8 cellular contexts compared by ENCODE assay signal in the genomic region with DNA sequence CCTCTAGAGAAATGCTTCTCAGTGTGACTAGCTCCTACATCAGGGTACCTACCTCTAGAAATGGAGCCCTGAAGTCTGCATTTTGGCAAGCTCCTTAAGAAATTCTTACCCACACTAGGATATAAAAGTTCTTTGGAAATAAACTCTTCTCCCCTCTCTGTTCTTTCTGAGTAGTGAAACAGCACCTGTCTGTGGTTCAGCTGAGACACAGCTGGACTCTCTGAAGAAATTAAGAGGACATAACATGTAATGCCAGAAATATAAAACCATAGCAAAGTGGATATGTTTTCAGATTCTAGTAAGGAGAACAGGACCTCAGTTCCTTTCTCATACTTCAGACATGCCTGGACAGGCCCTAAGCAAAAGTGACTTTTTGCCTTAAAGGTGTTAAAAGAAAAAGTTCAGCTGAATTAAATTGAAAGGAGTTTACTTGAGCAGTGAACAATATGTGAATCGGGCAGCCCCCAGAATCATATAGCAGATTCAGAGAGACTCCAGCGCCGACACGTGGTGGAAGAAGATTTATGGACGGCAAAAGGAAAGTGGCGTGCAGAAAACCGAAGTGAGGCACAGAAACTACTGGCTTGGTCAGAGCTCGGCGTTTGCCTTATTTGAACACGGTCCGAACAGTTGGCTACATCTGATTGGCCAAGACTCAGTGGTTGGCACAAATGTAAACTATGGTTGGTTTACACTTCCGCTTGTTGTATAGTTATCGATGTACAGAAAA.
A peak's percentile ranks its signal among the peaks of the same experiment; 100 is the strongest.
DNase-seq lines count a peak whose midpoint lies in the region; ATAC-seq and TF ChIP-seq lines count a peak whose summit lies in the region.

No MANE protein-coding gene starts in this region.

- peaks cover 12% of the 10 kb centered on the region for H3K4me1 Mint-ChIP-seq in activated naive CD8-positive, alpha-beta T cell treated with anti-CD3 and anti-CD28 coated beads, Interleukin-2, amount 10 ng/mL, durations not matched to agents 7 days and 5 days

- H3K4me3 ChIP-seq in MM.1S (ENCODE audit: low read length) (peak overlapping the region; percentile 48), prostate gland (no peak overlapping the region), tibial nerve (no peak overlapping the region)

- peak overlapping the region; percentile 37 for H2AFZ ChIP-seq in MM.1S (ENCODE audit: low read length)

- H3K36me3 Mint-ChIP-seq in activated naive CD8-positive, alpha-beta T cell treated with anti-CD3 and anti-CD28 coated beads, Interleukin-2, amount 10 ng/mL, durations not matched to agents 7 days and 5 days = no peaks in the 10 kb centered on the region

- no peak overlapping the region for H3K4me3 Mint-ChIP-seq in activated naive CD8-positive, alpha-beta T cell treated with anti-CD3 and anti-CD28 coated beads, Interleukin-2, amount 10 ng/mL, durations not matched to agents 7 days and 5 days

- no peak overlapping the region for H3K27ac Mint-ChIP-seq in activated naive CD8-positive, alpha-beta T cell treated with anti-CD3 and anti-CD28 coated beads, Interleukin-2, amount 10 ng/mL, durations not matched to agents 7 days and 5 days

- intact Hi-C loops in prostate gland (cut with DNase I) = loop anchor here (5.0 to 10.0 kb wide), 2 partner anchors 245 to 367 kb away; partner anchors contain the start of gene PIP5K1B

- TF ChIP-seq CTCF in GM12873 (IDR thresholded peaks at IDR 0.05; ENCODE audit: insufficient read depth, low read depth, low read length, missing control alignments) = peak; percentile 37
- peak; percentile 56 for TF ChIP-seq CTCF in MM.1S (IDR thresholded peaks at IDR 0.05; ENCODE audit: low read length)
- TF ChIP-seq CTCF in prostate gland (IDR thresholded peaks at IDR 0.05) = peak in 3 of 4 experiments; percentile 22 to 58 (median 49)
- no peak for TF ChIP-seq CTCF in tibial nerve (IDR thresholded peaks at IDR 0.05)

- H3K36me3 ChIP-seq in MM.1S (replicated peaks; ENCODE audit: insufficient read depth, low read length) (no peaks in the 10 kb centered on the region), prostate gland (no peaks in the 10 kb centered on the region), tibial nerve (no peaks in the 10 kb centered on the region)

- H3F3A ChIP-seq in MM.1S (ENCODE audit: insufficient read depth, low read length) = peaks cover 7% of the 10 kb centered on the region; the same call in 1 of the 2 replicates

- no peak for TF ChIP-seq POLR2A in prostate gland (IDR thresholded peaks at IDR 0.05)
- TF ChIP-seq POLR2A in tibial nerve (IDR thresholded peaks at IDR 0.05) = no peak

- no peaks in the 10 kb centered on the region for H3K9me3 ChIP-seq in MM.1S (replicated peaks; ENCODE audit: insufficient read depth, low read length)
- no peaks in the 10 kb centered on the region for H3K9me3 ChIP-seq in prostate gland
- H3K9me3 ChIP-seq in tibial nerve = no peaks in the 10 kb centered on the region

- H3K4me1 ChIP-seq in MM.1S (ENCODE audit: low read length) (peaks cover 30% of the 10 kb centered on the region), prostate gland (replicated peaks) (no peaks in the 10 kb centered on the region), tibial nerve (no peaks in the 10 kb centered on the region)

- no peak for TF ChIP-seq EP300 in tibial nerve (IDR thresholded peaks at IDR 0.05)

- H3K9me3 Mint-ChIP-seq in activated naive CD8-positive, alpha-beta T cell treated with anti-CD3 and anti-CD28 coated beads, Interleukin-2, amount 10 ng/mL, durations not matched to agents 7 days and 5 days = no peaks in the 10 kb centered on the region

- H3K27me3 ChIP-seq in MM.1S (replicated peaks; ENCODE audit: insufficient read depth, low read length) = no peaks in the 10 kb centered on the region
- H3K27me3 ChIP-seq in prostate gland (replicated peaks; ENCODE audit: insufficient read depth) = no peaks in the 10 kb centered on the region
- no peaks in the 10 kb centered on the region for H3K27me3 ChIP-seq in tibial nerve

- H3K27me3 Mint-ChIP-seq in activated naive CD8-positive, alpha-beta T cell treated with anti-CD3 and anti-CD28 coated beads, Interleukin-2, amount 10 ng/mL, durations not matched to agents 7 days and 5 days = peaks cover 19% of the 10 kb centered on the region

- POLR2A ChIA-PET in activated naive CD8-positive, alpha-beta T cell treated with anti-CD3 and anti-CD28 coated beads, Interleukin-2, amount 10 ng/mL, durations not matched to agents 7 days and 5 days (lab: Charles Lee) = interaction anchor here (1.2 kb wide), 1 partner anchor 50 kb away, joined by 3 read pairs; no protein-coding TSS in a partner anchor

- H3K9me2 ChIP-seq in MM.1S (replicated peaks; ENCODE audit: insufficient read depth, low read length) = no peaks in the 10 kb centered on the region

- H4K20me1 ChIP-seq in MM.1S (ENCODE audit: insufficient read depth, low read length) = no peaks in the 10 kb centered on the region

- ATAC-seq in activated naive CD8-positive, alpha-beta T cell treated with anti-CD3 and anti-CD28 coated beads, Interleukin-2, amount 10 ng/mL, durations not matched to agents 7 days and 5 days (ENCODE audit: low read depth) = peak; percentile 26
- ATAC-seq in GM21381 (IDR thresholded peaks at IDR 0.05; ENCODE audit: unreplicated experiment) (no peak), HG03460 (IDR thresholded peaks at IDR 0.05; ENCODE audit: unreplicated experiment) (no peak)

- DNase-seq in MM.1S (peak; percentile 79), prostate gland (ENCODE audit: low spot score) (peak; percentile 41), tibial nerve (ENCODE audit: low spot score in 2 of 2) (no peak), 8988T (no peak)
- DNase-seq in activated naive CD8-positive, alpha-beta T cell treated with anti-CD3 and anti-CD28 coated beads, Interleukin-2, amount 10 ng/mL, durations not matched to agents 7 days and 5 days = no peak

- 39% methylated on average over 13 of the region's 13 CpGs for WGBS in prostate gland
- WGBS in tibial nerve, 2 donors = 67 to 69% methylated on average over 13 of the region's 13 CpGs

- no peaks in the 10 kb centered on the region for H3K79me2 ChIP-seq in MM.1S (ENCODE audit: low read length)

- H3K9ac ChIP-seq in MM.1S (ENCODE audit: low read length) = peak overlapping the region; percentile 42

- peak overlapping the region; percentile 61 for H3K4me2 ChIP-seq in MM.1S (ENCODE audit: low read depth, low read length)

- peak overlapping the region; percentile 64 for H3K27ac ChIP-seq in MM.1S (ENCODE audit: low read length)
- no peak overlapping the region for H3K27ac ChIP-seq in prostate gland
- H3K27ac ChIP-seq in tibial nerve = no peak overlapping the region

Comparison
In these comparisons a context has a peak if more than half of its experiments do, and no peak if none do; other contexts are left out.
1. CTCF ChIP-seq: peak in GM12873 (single experiment), MM.1S (single experiment) and prostate gland (3 of 4); none in tibial nerve (0 of 5).
2. DNase-seq: peak in MM.1S (single experiment) and prostate gland (single experiment); none in activated naive CD8-positive, alpha-beta T cell treated with anti-CD3 and anti-CD28 coated beads, Interleukin-2, amount 10 ng/mL, durations not matched to agents 7 days and 5 days (single experiment), tibial nerve (0 of 2) and 8988T (single experiment).